Comparison of ENCODE assay signal across 19 cellular contexts in the genomic region with DNA sequence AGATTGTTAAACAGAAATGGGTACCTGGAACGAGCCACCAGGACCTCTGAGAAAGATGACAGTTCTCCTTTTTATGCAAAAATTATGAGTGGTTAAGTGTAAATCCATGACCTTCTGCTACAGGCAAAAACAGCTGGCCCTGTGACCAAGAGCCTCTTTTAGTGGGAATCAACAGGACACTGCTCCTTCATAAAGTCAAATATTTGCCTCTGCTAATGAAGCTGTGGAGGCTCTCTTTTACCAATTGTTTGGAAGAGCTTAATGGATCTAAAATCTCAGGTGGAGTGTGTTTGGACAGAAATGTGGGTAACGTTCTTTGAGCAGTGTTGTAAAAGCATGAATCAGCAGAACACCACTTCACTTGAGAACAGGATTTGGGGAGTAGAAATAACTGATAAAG.
DNase-seq lines count a peak whose midpoint lies in the region; ATAC-seq and FAIRE-seq lines count a peak whose summit lies in the region.
"Had no signal": no experiment of that assay in that cellular context is flagged by ENCODE, and none has a peak within 500 bp of the region (broad histone marks: within the 10 kb centered on the region; RNA-seq: fewer than 3 reads in every experiment).

No MANE protein-coding gene starts in this region.

- ATAC-seq in GM21447 (IDR thresholded peaks at IDR 0.05; ENCODE audit: unreplicated experiment) (no peak), HG02973 (IDR thresholded peaks at IDR 0.05; ENCODE audit: unreplicated experiment) (no peak)
- ATAC-seq: HCT116 had no signal

- peak; percentile 96 for FAIRE-seq in islet of Langerhans (lab: Jason Lieb, UNC)
- FAIRE-seq: GM12892 had no signal

- peak in 2 of 3 experiments; percentile 56 to 81 for DNase-seq in NCI-H1417 (lab: John Stamatoyannopoulos, UW)
- no peak for DNase-seq in NCI-H1417 treated with DMSO at 0.1 percent for 48 hours (lab: John Stamatoyannopoulos, UW)
- peak; percentile 71 for DNase-seq in NCI-H2029 treated with DMSO at 0.1 percent for 48 hours (lab: John Stamatoyannopoulos, UW)
- peak; percentile 96 for DNase-seq in NCI-H748 treated with DMSO at 0.1 percent for 48 hours (lab: John Stamatoyannopoulos, UW)
- DNase-seq in activated CD8-positive, alpha-beta memory T cell treated with anti-CD3 and anti-CD28 coated beads, Interleukin-2, amount 50 U/mL, for 48 hours = no peak
- DNase-seq: Caco-2; DMS79; GOT3; NCI-H1694 treated with DMSO at 0.1 percent for 48 hours; NCI-H2171 treated with DMSO at 0.1 percent for 48 hours; NK-92 treated with Interleukin-12 subunit alpha and Interleukin-12 subunit beta, amount 100 ng/mL, for 24 hours; Peyer's patch; SW 1271; T-helper 2 cell had no signal

Comparison
In these comparisons a context has a peak if more than half of its experiments do, and no peak if none do; other contexts are left out.
1. DNase-seq: peak in NCI-H1417 (2 of 3), NCI-H2029 treated with DMSO at 0.1 percent for 48 hours (single experiment) and NCI-H748 treated with DMSO at 0.1 percent for 48 hours (single experiment); none in NCI-H1417 treated with DMSO at 0.1 percent for 48 hours (single experiment) and activated CD8-positive, alpha-beta memory T cell treated with anti-CD3 and anti-CD28 coated beads, Interleukin-2, amount 50 U/mL, for 48 hours (single experiment).